8 cellular contexts compared by ENCODE assay signal in the genomic region with DNA sequence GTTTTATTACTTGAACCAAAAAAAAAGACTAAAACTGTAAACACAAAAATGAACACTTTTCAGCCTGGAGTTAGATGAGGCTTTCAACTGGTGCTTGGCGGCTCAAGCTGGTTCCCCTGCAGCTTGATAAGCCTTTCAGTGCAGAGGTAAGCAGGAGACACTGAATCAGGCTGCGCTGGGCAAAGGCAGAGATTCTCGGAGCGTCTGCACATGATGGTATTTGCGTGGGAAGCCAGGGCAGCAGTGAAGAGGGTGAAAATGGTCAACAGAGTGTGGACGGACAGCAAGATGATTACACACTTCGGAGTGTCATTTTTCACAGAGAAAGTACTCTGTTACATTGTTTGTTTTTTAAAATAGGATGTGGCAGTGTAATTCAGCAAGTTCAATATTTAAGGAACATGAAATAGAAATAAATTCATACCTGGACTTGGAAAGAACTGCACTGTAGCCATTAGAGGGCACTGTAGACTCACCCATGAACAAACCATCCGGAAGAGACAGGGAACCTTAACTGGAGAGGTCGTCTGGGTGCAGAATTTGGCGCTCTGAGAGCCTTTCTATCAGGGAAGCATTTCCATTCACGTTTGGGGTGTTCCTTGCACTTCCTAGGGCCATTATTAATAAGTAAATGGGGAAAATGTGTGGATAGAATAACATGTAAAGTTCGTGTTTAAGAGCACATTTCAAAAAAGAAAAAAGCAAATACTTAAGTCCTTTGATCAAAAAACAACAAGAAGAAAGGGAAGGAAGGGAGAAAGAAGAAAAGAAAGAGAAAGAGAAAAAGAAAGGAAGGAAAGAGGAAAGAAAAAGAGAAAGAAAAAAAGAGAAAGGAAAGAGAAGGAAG.
DNase-seq lines count a peak whose midpoint lies in the region; ATAC-seq and TF ChIP-seq lines count a peak whose summit lies in the region.

No MANE protein-coding gene starts in this region.

- TF ChIP-seq POLR2A in breast epithelium (IDR thresholded peaks at IDR 0.05) = no peak
- TF ChIP-seq POLR2A in tibial nerve (IDR thresholded peaks at IDR 0.05) = no peak

- H3K9me2 ChIP-seq in MM.1S (replicated peaks; ENCODE audit: insufficient read depth, low read length) = no peaks in the 10 kb centered on the region

- no peaks in the 10 kb centered on the region for H3K27me3 ChIP-seq in MM.1S (replicated peaks; ENCODE audit: insufficient read depth, low read length)
- H3K27me3 ChIP-seq in breast epithelium = no peaks in the 10 kb centered on the region
- no peaks in the 10 kb centered on the region for H3K27me3 ChIP-seq in tibial nerve

- POLR2A ChIA-PET in RWPE1 (lab: Yijun Ruan, JAX; ENCODE audit: low non-redundant PET) = no interaction called here

- H3K4me2 ChIP-seq in MM.1S (ENCODE audit: low read depth, low read length) = no peak overlapping the region

- H3K9me3 ChIP-seq in MM.1S (replicated peaks; ENCODE audit: insufficient read depth, low read length) (no peaks in the 10 kb centered on the region), breast epithelium (no peaks in the 10 kb centered on the region), tibial nerve (no peaks in the 10 kb centered on the region)

- TF ChIP-seq CTCF in MM.1S (IDR thresholded peaks at IDR 0.05; ENCODE audit: low read length) (peak; percentile 78), RWPE1 (conservative IDR thresholded peaks at IDR 0.05; ENCODE audit: low read depth) (peak; percentile 86), breast epithelium (IDR thresholded peaks at IDR 0.05) (peak in 2 of 3 donors; percentile 42 to 50), tibial nerve (IDR thresholded peaks at IDR 0.05) (peak in 4 of 5 experiments; percentile 37 to 60 (median 48))

- H3K4me1 ChIP-seq in MM.1S (ENCODE audit: low read length) (no peaks in the 10 kb centered on the region), breast epithelium (no peaks in the 10 kb centered on the region), tibial nerve (peaks cover 0 to 44% (median 1%) of the 10 kb centered on the region in 4 donors)

- H3K79me2 ChIP-seq in MM.1S (ENCODE audit: low read length) = no peaks in the 10 kb centered on the region

- no peak overlapping the region for H2AFZ ChIP-seq in MM.1S (ENCODE audit: low read length)

- WGBS in tibial nerve, 2 donors = 22 to 26% methylated on average over 12 of the region's 12 CpGs

- DNase-seq in DMS79 (lab: John Stamatoyannopoulos, UW) (peak; percentile 20), MM.1S (peak; percentile 49), RWPE1 (ENCODE audit: low spot score) (peak; percentile 52), breast epithelium (ENCODE audit: low spot score in 2 of 2) (no peak), kidney tubule cell (ENCODE audit: low spot score) (peak; percentile 61), tibial nerve (ENCODE audit: low spot score in 2 of 2) (no peak)

- H3K27ac ChIP-seq in MM.1S (ENCODE audit: low read length) (no peak overlapping the region), RWPE1 (no peak overlapping the region), breast epithelium (no peak overlapping the region), tibial nerve (no peak overlapping the region)

- H3K4me3 ChIP-seq in MM.1S (ENCODE audit: low read length) (no peak overlapping the region), breast epithelium (no peak overlapping the region), tibial nerve (no peak overlapping the region)

- no peak overlapping the region for H3K9ac ChIP-seq in MM.1S (ENCODE audit: low read length)

- CTCF ChIA-PET in RWPE1 (lab: Yijun Ruan, JAX) = no interaction called here

- H3K36me3 ChIP-seq in MM.1S (replicated peaks; ENCODE audit: insufficient read depth, low read length) (no peaks in the 10 kb centered on the region; the same call in 1 of the 2 replicates), breast epithelium (no peaks in the 10 kb centered on the region), tibial nerve (peaks cover 0 to 31% (median 0%) of the 10 kb centered on the region in 3 donors)

- no peaks in the 10 kb centered on the region for H3F3A ChIP-seq in MM.1S (ENCODE audit: insufficient read depth, low read length)

- H4K20me1 ChIP-seq in MM.1S (ENCODE audit: insufficient read depth, low read length) = no peaks in the 10 kb centered on the region

- intact Hi-C loops in breast epithelium (cut with DNase I; ENCODE audit: low total_unique reads) = no loop called here

- ATAC-seq in GM21515 (IDR thresholded peaks at IDR 0.05; ENCODE audit: unreplicated experiment) = peak; percentile 50
- no peak for ATAC-seq in GM18520 (IDR thresholded peaks at IDR 0.05; ENCODE audit: unreplicated experiment)

- TF ChIP-seq EP300 in tibial nerve (IDR thresholded peaks at IDR 0.05) = no peak

Comparison
In these comparisons a context has a peak if more than half of its experiments do, and no peak if none do; other contexts are left out.
1. DNase-seq: peak in DMS79 (single experiment), MM.1S (single experiment), RWPE1 (single experiment) and kidney tubule cell (single experiment); none in breast epithelium (0 of 2) and tibial nerve (0 of 2).
2. Peak in every context shown above with its lines, with median percentiles within 50 percentile points of each other: CTCF ChIP-seq.